1 cellular context compared by ENCODE assay signal in genomic region chr19:38778733-38779132, GRCh38.
TF ChIP-seq lines count a peak whose summit lies in the region.

No MANE protein-coding gene starts in this region.

TF ChIP-seq in HepG2, 621 proteins besides CTCF, POLR2A, EP300 and RAD21:
- TF ChIP-seq THAP9 (CRISPR knock-in tag; IDR thresholded peaks at IDR 0.05; ENCODE audit: borderline replicate concordance) (no peak), GPBP1L1 (CRISPR knock-in tag; IDR thresholded peaks at IDR 0.05) (no peak), ZNF446 (CRISPR knock-in tag; IDR thresholded peaks at IDR 0.05) (no peak), RAD51 (IDR thresholded peaks at IDR 0.05; ENCODE audit: borderline replicate concordance) (no peak), ZNF510 (CRISPR knock-in tag; IDR thresholded peaks at IDR 0.05; ENCODE audit: low read depth) (no peak), SOX13 (IDR thresholded peaks at IDR 0.05) (no peak), SOX13 (CRISPR knock-in tag; conservative IDR thresholded peaks at IDR 0.05 in 1 of 2, IDR thresholded peaks at IDR 0.05 in 1 of 2) (peak in 1 of 2 experiments; percentile 23; a peak in 1 of 4 replicates), HNRNPL (IDR thresholded peaks at IDR 0.05; ENCODE audit: low read depth, low read length) (no peak), RARA (CRISPR knock-in tag; IDR thresholded peaks at IDR 0.05) (no peak)
- TF ChIP-seq, protein P1, sequence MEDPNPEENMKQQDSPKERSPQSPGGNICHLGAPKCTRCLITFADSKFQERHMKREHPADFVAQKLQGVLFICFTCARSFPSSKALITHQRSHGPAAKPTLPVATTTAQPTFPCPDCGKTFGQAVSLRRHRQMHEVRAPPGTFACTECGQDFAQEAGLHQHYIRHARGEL (CRISPR knock-in tag; IDR thresholded peaks at IDR 0.05): no peak
- TF ChIP-seq, protein P2, sequence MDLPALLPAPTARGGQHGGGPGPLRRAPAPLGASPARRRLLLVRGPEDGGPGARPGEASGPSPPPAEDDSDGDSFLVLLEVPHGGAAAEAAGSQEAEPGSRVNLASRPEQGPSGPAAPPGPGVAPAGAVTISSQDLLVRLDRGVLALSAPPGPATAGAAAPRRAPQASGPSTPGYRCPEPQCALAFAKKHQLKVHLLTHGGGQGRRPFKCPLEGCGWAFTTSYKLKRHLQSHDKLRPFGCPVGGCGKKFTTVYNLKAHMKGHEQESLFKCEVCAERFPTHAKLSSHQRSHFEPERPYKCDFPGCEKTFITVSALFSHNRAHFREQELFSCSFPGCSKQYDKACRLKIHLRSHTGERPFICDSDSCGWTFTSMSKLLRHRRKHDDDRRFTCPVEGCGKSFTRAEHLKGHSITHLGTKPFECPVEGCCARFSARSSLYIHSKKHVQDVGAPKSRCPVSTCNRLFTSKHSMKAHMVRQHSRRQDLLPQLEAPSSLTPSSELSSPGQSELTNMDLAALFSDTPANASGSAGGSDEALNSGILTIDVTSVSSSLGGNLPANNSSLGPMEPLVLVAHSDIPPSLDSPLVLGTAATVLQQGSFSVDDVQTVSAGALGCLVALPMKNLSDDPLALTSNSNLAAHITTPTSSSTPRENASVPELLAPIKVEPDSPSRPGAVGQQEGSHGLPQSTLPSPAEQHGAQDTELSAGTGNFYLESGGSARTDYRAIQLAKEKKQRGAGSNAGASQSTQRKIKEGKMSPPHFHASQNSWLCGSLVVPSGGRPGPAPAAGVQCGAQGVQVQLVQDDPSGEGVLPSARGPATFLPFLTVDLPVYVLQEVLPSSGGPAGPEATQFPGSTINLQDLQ (CRISPR knock-in tag; IDR thresholded peaks at IDR 0.05): no peak
- TF ChIP-seq, protein P3, sequence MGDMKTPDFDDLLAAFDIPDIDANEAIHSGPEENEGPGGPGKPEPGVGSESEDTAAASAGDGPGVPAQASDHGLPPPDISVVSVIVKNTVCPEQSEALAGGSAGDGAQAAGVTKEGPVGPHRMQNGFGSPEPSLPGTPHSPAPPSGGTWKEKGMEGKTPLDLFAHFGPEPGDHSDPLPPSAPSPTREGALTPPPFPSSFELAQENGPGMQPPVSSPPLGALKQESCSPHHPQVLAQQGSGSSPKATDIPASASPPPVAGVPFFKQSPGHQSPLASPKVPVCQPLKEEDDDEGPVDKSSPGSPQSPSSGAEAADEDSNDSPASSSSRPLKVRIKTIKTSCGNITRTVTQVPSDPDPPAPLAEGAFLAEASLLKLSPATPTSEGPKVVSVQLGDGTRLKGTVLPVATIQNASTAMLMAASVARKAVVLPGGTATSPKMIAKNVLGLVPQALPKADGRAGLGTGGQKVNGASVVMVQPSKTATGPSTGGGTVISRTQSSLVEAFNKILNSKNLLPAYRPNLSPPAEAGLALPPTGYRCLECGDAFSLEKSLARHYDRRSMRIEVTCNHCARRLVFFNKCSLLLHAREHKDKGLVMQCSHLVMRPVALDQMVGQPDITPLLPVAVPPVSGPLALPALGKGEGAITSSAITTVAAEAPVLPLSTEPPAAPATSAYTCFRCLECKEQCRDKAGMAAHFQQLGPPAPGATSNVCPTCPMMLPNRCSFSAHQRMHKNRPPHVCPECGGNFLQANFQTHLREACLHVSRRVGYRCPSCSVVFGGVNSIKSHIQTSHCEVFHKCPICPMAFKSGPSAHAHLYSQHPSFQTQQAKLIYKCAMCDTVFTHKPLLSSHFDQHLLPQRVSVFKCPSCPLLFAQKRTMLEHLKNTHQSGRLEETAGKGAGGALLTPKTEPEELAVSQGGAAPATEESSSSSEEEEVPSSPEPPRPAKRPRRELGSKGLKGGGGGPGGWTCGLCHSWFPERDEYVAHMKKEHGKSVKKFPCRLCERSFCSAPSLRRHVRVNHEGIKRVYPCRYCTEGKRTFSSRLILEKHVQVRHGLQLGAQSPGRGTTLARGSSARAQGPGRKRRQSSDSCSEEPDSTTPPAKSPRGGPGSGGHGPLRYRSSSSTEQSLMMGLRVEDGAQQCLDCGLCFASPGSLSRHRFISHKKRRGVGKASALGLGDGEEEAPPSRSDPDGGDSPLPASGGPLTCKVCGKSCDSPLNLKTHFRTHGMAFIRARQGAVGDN (CRISPR knock-in tag; IDR thresholded peaks at IDR 0.05): peak; percentile 44
